25 cellular contexts compared by ENCODE assay signal in genomic region chr19:7631577-7631976, GRCh38. TPM values are rescaled to one million over a fixed set of nuclear protein-coding genes. Genes with fewer than 3 reads are reported as not detected.
"Had no signal": no experiment of that assay in that cellular context is flagged by ENCODE, and none has a peak within 500 bp of the region (broad histone marks: within the 10 kb centered on the region; RNA-seq: fewer than 3 reads in every experiment).

No MANE protein-coding gene starts in this region.

- H3K27ac ChIP-seq: gastroesophageal sphincter, heart right ventricle, skin epidermis, tibial nerve, vagina had no signal

- DNase-seq: activated CD4-positive, alpha-beta T cell treated with anti-CD3 and anti-CD28 coated beads for 1 hour; activated CD8-positive, alpha-beta memory T cell treated with anti-CD3 and anti-CD28 coated beads, Interleukin-2, amount 50 U/mL, for 48 hours; activated effector memory CD4-positive, alpha-beta T cell treated with Interleukin-2 at 50 U/mL for 16 hours; activated naive CD8-positive, alpha-beta T cell treated with anti-CD3 and anti-CD28 coated beads, Interleukin-2, amount 10 ng/mL, durations not matched to agents 7 days and 5 days; anterior cingulate cortex; dermis blood vessel endothelial cell; heart right ventricle; midbrain; nucleus accumbens; right cardiac atrium; stimulated activated CD4-positive, alpha-beta T cell treated with anti-CD3 and anti-CD28 coated beads, Interleukin-4, amount 100 ng/mL, for 24 hours; stimulated activated naive CD4-positive, alpha-beta T cell; substantia nigra; T-helper 9 cell had no signal

- H3K27me3 Mint-ChIP-seq: activated naive CD8-positive, alpha-beta T cell treated with anti-CD3 and anti-CD28 coated beads, Interleukin-2, amount 10 ng/mL, durations not matched to agents 7 days and 5 days had no signal

- H3K9me3 Mint-ChIP-seq: activated naive CD8-positive, alpha-beta T cell treated with anti-CD3 and anti-CD28 coated beads, Interleukin-2, amount 10 ng/mL, durations not matched to agents 7 days and 5 days had no signal

- H3K4me3 ChIP-seq: gastroesophageal sphincter, lung, vagina had no signal

- ATAC-seq: gastroesophageal sphincter, heart right ventricle, right cardiac atrium had no signal

- H3K27me3 ChIP-seq: vagina had no signal

- H3K9me3 ChIP-seq: gastroesophageal sphincter, heart right ventricle, tibial nerve, vagina had no signal

- FAIRE-seq: bronchial epithelial cell had no signal

RNA-seq across cellular contexts. Expression of gene PCP2, which starts 1.9 kb away (rescaled TPM):
- total RNA-seq: bronchial epithelial cell, chondrocyte, dermis blood vessel endothelial cell, epithelial cell of proximal tubule, gastroesophageal sphincter, myocyte, posterior vena cava, right cardiac atrium, SK-MEL-5, tibial nerve, vagina had no signal

RNA-seq across cellular contexts. Expression of gene STXBP2, which starts 5.3 kb away (rescaled TPM):
- total RNA-seq: myocyte had no signal

RNA-seq across cellular contexts. Expression of gene CAMSAP3, which starts 35.9 kb away (rescaled TPM):
- total RNA-seq: myocyte, posterior vena cava, tibial nerve had no signal
